ENCODE assay signal across 9 cellular contexts in the genomic region with DNA sequence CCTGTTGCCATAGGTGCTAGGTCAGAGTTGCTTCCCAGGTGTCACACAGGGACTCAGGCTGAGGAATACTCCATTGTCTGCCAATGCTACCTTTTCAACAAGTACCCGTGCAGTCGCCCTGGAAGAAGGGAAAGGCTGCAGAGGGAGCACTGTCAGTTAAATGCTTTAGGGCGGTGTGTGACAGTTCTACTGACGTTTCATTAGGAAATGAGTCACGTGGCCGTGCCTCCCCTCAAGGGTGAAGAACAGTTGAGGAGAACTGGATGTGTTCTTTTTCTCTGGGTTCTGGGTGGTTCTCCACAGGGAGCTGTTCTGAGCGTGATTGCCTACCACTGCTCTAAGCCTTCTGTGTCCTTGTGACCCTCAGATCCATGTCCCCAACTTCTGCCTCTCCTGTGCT.
"Had no signal": no experiment of that assay in that cellular context is flagged by ENCODE, and none has a peak within 500 bp of the region (broad histone marks: within the 10 kb centered on the region; RNA-seq: fewer than 3 reads in every experiment).

No MANE protein-coding gene starts in this region.

- H3K4me1 ChIP-seq: HAP-1 had no signal

- H3K4me3 ChIP-seq: GM23248, HAP-1 had no signal

- H2AFZ ChIP-seq: GM23248 had no signal

- FAIRE-seq: HTR-8/SVneo had no signal

- DNase-seq: GM23248, GOT3, H7, HFFc6, IMR-90, KG1 had no signal

- H3K9me3 ChIP-seq: HAP-1 had no signal

- H3K27ac ChIP-seq: GM23248 had no signal

- H3K9ac ChIP-seq: GM23248 had no signal

- H3K36me3 ChIP-seq: HAP-1 had no signal

- ATAC-seq: HCT116 had no signal
